21 cellular contexts compared by ENCODE assay signal in the genomic region with DNA sequence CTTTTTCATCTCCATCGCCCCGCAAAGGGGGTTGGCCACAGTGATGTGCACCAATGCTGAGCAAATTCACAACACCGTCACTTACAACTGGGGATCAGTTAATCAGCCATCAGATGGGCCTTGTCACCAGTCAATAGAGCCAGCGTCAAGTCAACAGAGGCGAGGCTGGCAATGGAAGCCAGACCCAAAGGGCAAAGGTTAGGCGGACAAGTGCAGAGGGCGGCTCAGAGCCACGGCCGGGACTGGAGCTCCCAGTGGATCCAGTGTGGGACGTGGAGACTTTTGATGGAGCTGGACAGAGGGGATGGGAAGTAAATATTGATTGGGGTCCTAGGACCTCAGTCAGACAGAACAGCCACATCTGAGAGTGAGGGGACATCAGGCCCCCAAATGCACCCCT.
"Had no signal": no experiment of that assay in that cellular context is flagged by ENCODE, and none has a peak within 500 bp of the region (broad histone marks: within the 10 kb centered on the region; RNA-seq: fewer than 3 reads in every experiment).

No MANE protein-coding gene starts in this region.

- H3K36me3 ChIP-seq: MG63 had no signal

- H3K27me3 ChIP-seq: MG63 had no signal

- H3K4me3 ChIP-seq: MG63 had no signal

- H3K9ac ChIP-seq: SK-N-SH had no signal

- H3K9me3 ChIP-seq: MG63, SK-N-SH had no signal

- H3K27ac ChIP-seq: RWPE1 had no signal

- ATAC-seq: Panc1, PC-3 had no signal

- H3K4me2 ChIP-seq: SK-N-SH had no signal

- DNase-seq: IMR-90, Karpas-422, KG1, MG63, NCI-H1092, NCI-H1105 treated with DMSO at 0.1 percent for 48 hours, NCI-H1417 treated with DMSO at 0.1 percent for 48 hours, NCI-H146, NCI-H1694 treated with DMSO at 0.1 percent for 48 hours, NCI-H1930, NCI-H2081, NCI-H2107, NCI-H2227 treated with DMSO at 0.1 percent for 48 hours, NCI-H524 treated with DMSO at 0.1 percent for 48 hours, NCI-H69, NCI-H774, PC-3, SHP77, SK-N-SH had no signal
